ENCODE assay signal across 24 cellular contexts in the genomic region with DNA sequence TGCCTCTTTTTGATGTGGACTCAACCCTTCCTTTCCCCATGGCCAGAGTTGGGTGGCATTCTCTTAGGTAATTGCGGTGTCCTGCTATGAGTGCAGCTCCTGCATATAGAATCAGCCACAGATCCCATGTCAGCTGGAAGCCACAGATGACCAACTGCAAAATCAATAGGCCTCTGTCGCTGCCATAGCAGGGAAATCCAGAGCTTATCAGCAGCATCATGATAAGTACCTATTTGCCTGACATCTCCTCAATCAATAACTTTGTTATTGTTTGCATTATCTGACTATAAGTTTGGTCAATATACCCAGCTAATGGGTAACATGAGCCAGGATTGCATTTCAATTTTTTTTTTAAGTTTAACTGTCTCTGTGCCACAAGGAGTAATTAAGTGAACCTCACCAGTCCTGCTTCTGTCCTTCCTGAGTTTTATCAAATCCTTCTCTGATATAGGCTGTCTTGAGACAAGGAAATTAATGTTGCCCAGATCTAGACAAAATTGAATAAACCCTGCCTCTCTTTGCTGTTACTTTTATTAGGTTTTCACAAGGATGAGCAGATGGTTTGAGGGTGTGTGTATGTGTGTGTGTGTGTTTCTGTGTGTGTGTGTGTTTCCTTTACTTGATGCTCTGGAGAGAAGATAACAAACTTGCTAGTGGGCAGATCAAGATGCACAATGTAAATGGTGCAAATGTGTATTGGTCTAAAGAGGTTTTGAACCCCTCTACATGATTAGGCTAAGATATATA. TPM values are rescaled to one million over a fixed set of nuclear protein-coding genes. Genes with fewer than 3 reads are reported as not detected.
A peak's percentile ranks its signal among the peaks of the same experiment; 100 is the strongest.
DNase-seq lines count a peak whose midpoint lies in the region; ATAC-seq and TF ChIP-seq lines count a peak whose summit lies in the region.
"Had no signal": no experiment of that assay in that cellular context is flagged by ENCODE, and none has a peak within 500 bp of the region (broad histone marks: within the 10 kb centered on the region; RNA-seq: fewer than 3 reads in every experiment).

No MANE protein-coding gene starts in this region.

- no peaks in the 10 kb centered on the region for H3K9me2 ChIP-seq in SK-N-SH

- H3K4me3 ChIP-seq in SK-N-SH (ENCODE audit: low read depth in 2 of 2, low read length in 1 of 2): no peak overlapping the region
- H3K4me3 ChIP-seq: adrenal gland, heart right ventricle had no signal

- peaks cover 20 to 59% of the 10 kb centered on the region in 2 experiments; a peak in 3 of 4 replicates for H3K4me1 ChIP-seq in SK-N-SH (ENCODE audit: control insufficient read depth in 1 of 2, insufficient read depth in 2 of 2, low read depth in 1 of 2, low read length in 1 of 2)

- no peak; the same call in 1 of the 2 replicates for TF ChIP-seq RAD21 in SK-N-SH (IDR thresholded peaks at IDR 0.05; ENCODE audit: low read length)

- H3K27me3 ChIP-seq in SK-N-SH (ENCODE audit: insufficient read depth): no peaks in the 10 kb centered on the region
- H3K27me3 ChIP-seq: adrenal gland, heart right ventricle had no signal

- POLR2A ChIA-PET in SK-N-SH (lab: Yijun Ruan, JAX): interaction anchor here (0.9 to 6.7 kb wide), 3 partner anchors 20 to 305 kb away, joined by 3 to 62 read pairs (median 4); partner anchors contain the start of gene KLF7

- in situ Hi-C loops in G401 (cut with HindIII; ENCODE audit: low sequenced_read_pairs): no loop called here

- H3K9me3 ChIP-seq in SK-N-SH: no peaks in the 10 kb centered on the region
- H3K9me3 ChIP-seq: adrenal gland, heart right ventricle had no signal

- H3K9ac ChIP-seq in SK-N-SH: no peak overlapping the region

- H3K4me2 ChIP-seq in SK-N-SH: no peak overlapping the region

- 82% methylated on average over 2 of the region's 2 CpGs for whole genome bisulfite sequencing in SK-N-SH (ENCODE audit: low lambda C conversion rate)

- H3K27ac ChIP-seq in SK-N-SH (ENCODE audit: low read depth in 2 of 2, low read length in 1 of 2): peak overlapping the region in 1 of 2 experiments; percentile 95; a peak in 2 of 4 replicates
- H3K27ac ChIP-seq: adrenal gland, heart right ventricle had no signal

- TF ChIP-seq CTCF in SK-N-SH (IDR thresholded peaks at IDR 0.05): no peak

- peak in 1 of 2 experiments; percentile 93; a peak in 2 of 4 replicates for TF ChIP-seq EP300 in SK-N-SH (IDR thresholded peaks at IDR 0.05; ENCODE audit: borderline replicate concordance in 1 of 2, low read depth in 1 of 2, low read length in 1 of 2)

- CTCF ChIA-PET in SK-N-SH (lab: Yijun Ruan, JAX): interaction anchor here (1.0 to 7.4 kb wide), 9 partner anchors 20 to 670 kb away, joined by 3 to 87 read pairs (median 6); partner anchors contain the start of gene KLF7

- no peaks in the 10 kb centered on the region for H3K79me2 ChIP-seq in SK-N-SH (ENCODE audit: insufficient read depth)

- H2AFZ ChIP-seq in SK-N-SH (ENCODE audit: low read depth): no peak overlapping the region

- H3F3A ChIP-seq in SK-N-SH (replicated peaks; ENCODE audit: insufficient read depth): peaks cover 2% of the 10 kb centered on the region

- no peak for ATAC-seq in HG02571 (IDR thresholded peaks at IDR 0.05; ENCODE audit: unreplicated experiment)
- ATAC-seq in HG03354 (IDR thresholded peaks at IDR 0.05; ENCODE audit: poor library complexity, severe bottlenecking, unreplicated experiment): no peak
- ATAC-seq: activated T-cell treated with anti-CD3 and anti-CD28 coated beads, Interleukin-2, amount 50 U/mL, for 72 hours; heart right ventricle; naive thymus-derived CD8-positive, alpha-beta T cell had no signal

- no peaks in the 10 kb centered on the region for H4K20me1 ChIP-seq in SK-N-SH (ENCODE audit: insufficient read depth)

- peak; percentile 42 for DNase-seq in NCI-H82 (lab: John Stamatoyannopoulos, UW)
- DNase-seq in NCI-H82 treated with DMSO at 0.1 percent for 48 hours (lab: John Stamatoyannopoulos, UW; ENCODE audit: unreplicated experiment): no peak
- peak; percentile 43 for DNase-seq in G401 (ENCODE audit: low spot score)
- DNase-seq in SK-N-SH: no peak
- peak; percentile 46 for DNase-seq in mucosa of gallbladder (ENCODE audit: low spot score)
- DNase-seq in NOMO-1 treated with DMSO at 0.1 percent for 48 hours (lab: John Stamatoyannopoulos, UW; ENCODE audit: unreplicated experiment): no peak
- DNase-seq: activated CD4-positive, alpha-beta T cell treated with anti-CD3 and anti-CD28 coated beads, Interleukin-2, amount 50 U/mL, for 48 hours; activated T-cell treated with anti-CD3 and anti-CD28 coated beads, Interleukin-2, amount 50 U/mL, for 72 hours; adrenal gland; CD8-positive, alpha-beta memory T cell; DMS153; foreskin melanocyte; H9; heart right ventricle; Karpas-422; midbrain; naive thymus-derived CD8-positive, alpha-beta T cell; NCI-H187; NCI-H774; RPMI8226; stimulated activated CD4-positive, alpha-beta T cell treated with anti-CD3 and anti-CD28 coated beads, Interleukin-4, amount 100 ng/mL, for 24 hours; trophoblast cell had no signal

- no peaks in the 10 kb centered on the region for H3K36me3 ChIP-seq in SK-N-SH (replicated peaks in 1 of 2; ENCODE audit: control insufficient read depth in 1 of 2, insufficient read depth in 2 of 2, low read length in 1 of 2)
- H3K36me3 ChIP-seq: adrenal gland, heart right ventricle had no signal

TF ChIP-seq in SK-N-SH, 30 proteins besides CTCF, POLR2A, EP300 and RAD21:
- peak; percentile 80 for TF ChIP-seq GATA2 (CRISPR knock-in tag; IDR thresholded peaks at IDR 0.05)
- TF ChIP-seq FOXJ3 (CRISPR knock-in tag; IDR thresholded peaks at IDR 0.05): peak; percentile 92
- TF ChIP-seq MEF2A (IDR thresholded peaks at IDR 0.05; ENCODE audit: borderline replicate concordance, low read depth): no peak
- TF ChIP-seq RFX5 (IDR thresholded peaks at IDR 0.05; ENCODE audit: low read length): no peak
- TF ChIP-seq GABPA (IDR thresholded peaks at IDR 0.05; ENCODE audit: low read depth): no peak
- TF ChIP-seq TCF12 (IDR thresholded peaks at IDR 0.05): 0 out of 2 replicates have a peak, but pooled peaks have one; percentile 5
- no peak for TF ChIP-seq YY1 (IDR thresholded peaks at IDR 0.05; ENCODE audit: low read depth)
- TF ChIP-seq ZBTB33 (IDR thresholded peaks at IDR 0.05; ENCODE audit: borderline replicate concordance, low read depth): no peak
- no peak for TF ChIP-seq ELF1 (IDR thresholded peaks at IDR 0.05)
- TF ChIP-seq RCOR1 (IDR thresholded peaks at IDR 0.05; ENCODE audit: low read length): peak; percentile 31; the same call in 1 of the 2 replicates
- TF ChIP-seq EZH2phosphoT487 (IDR thresholded peaks at IDR 0.05; ENCODE audit: borderline replicate concordance, low read depth): no peak

RNA-seq across cellular contexts. Expression of gene CREB1, which starts 59.6 kb away (rescaled TPM):
- total RNA-seq in G401 (2014; rRNA removed; shearing (Covaris generic)): 42.5 and 60.0 TPM in 2 replicates
- polyA plus RNA-seq in SK-N-SH (2012; rRNA removed): 14.5 and 19.2 TPM in 2 replicates
- 13.2 and 16.7 TPM in 2 replicates for polyA plus RNA-seq in SK-N-SH (2012; cell fraction: cytosol; rRNA removed)
- polyA plus RNA-seq in SK-N-SH (2012; cell fraction: nucleus; rRNA removed): 11.5 and 25.1 TPM in 2 replicates
- total RNA-seq in mucosa of gallbladder: 65.4 TPM

Comparison
In these comparisons a context has a peak if more than half of its experiments do, and no peak if none do; other contexts are left out.
1. DNase-seq: peak in NCI-H82 (single experiment), G401 (single experiment) and mucosa of gallbladder (single experiment); none in NCI-H82 treated with DMSO at 0.1 percent for 48 hours (single experiment), SK-N-SH (single experiment) and NOMO-1 treated with DMSO at 0.1 percent for 48 hours (single experiment).